In the genomic region with DNA sequence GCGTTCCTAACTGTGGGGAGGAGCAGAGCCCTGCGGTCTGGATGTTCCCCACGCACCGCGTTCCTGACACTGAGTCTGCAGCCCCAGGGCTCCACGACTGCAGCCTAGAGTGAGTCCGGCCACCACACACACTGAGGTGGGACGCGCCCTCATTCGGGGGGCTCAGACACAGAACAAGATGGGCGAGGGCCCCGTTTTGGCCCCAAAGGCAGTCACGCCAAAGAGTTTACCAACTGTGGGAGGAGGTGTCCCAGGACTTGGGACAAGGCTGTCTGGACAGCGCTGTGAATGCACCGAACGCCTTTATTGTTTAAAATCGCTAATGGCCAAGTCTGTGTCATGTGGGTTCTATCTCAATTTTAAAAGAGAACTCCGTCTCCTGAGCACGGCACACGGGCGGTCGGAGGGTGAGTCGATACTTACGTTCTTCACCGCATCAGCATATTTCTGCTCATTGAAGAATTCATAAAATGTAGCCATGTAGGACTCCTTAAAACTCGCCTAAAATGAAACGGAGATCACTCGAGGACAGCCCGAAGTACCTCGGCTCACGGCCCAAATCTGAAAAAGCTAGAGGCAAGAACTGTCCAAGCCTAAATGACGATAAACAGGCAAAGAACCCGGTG, we compare ENCODE assay signal across 18 cellular contexts. TPM values are rescaled to one million over a fixed set of nuclear protein-coding genes. Genes with fewer than 3 reads are reported as not detected.
A peak's percentile ranks its signal among the peaks of the same experiment; 100 is the strongest.
DNase-seq lines count a peak whose midpoint lies in the region; ATAC-seq and TF ChIP-seq lines count a peak whose summit lies in the region.
"Had no signal": no experiment of that assay in that cellular context is flagged by ENCODE, and none has a peak within 500 bp of the region (broad histone marks: within the 10 kb centered on the region; RNA-seq: fewer than 3 reads in every experiment).

No MANE protein-coding gene starts in this region.

- no peaks in the 10 kb centered on the region for H3K9me3 Mint-ChIP-seq in activated naive CD4-positive, alpha-beta T cell treated with anti-CD3 and anti-CD28 coated beads, Interleukin-2, amount 10 ng/mL, durations not matched to agents 7 days and 5 days
- H3K9me3 Mint-ChIP-seq in H9 (no peaks in the 10 kb centered on the region), endothelial cell (ENCODE audit: unreplicated experiment) (no peaks in the 10 kb centered on the region)
- peaks cover 0 to 6% (median 0%) of the 10 kb centered on the region in 9 donors for H3K9me3 Mint-ChIP-seq in naive thymus-derived CD8-positive, alpha-beta T cell
- H3K9me3 Mint-ChIP-seq: GM23338 had no signal

- H3K27me3 Mint-ChIP-seq in activated naive CD4-positive, alpha-beta T cell treated with anti-CD3 and anti-CD28 coated beads, Interleukin-2, amount 10 ng/mL, durations not matched to agents 7 days and 5 days, result no peaks in the 10 kb centered on the region
- H3K27me3 Mint-ChIP-seq in H9 (ENCODE audit: low read depth), result no peaks in the 10 kb centered on the region
- peaks cover 7% of the 10 kb centered on the region for H3K27me3 Mint-ChIP-seq in endothelial cell (ENCODE audit: unreplicated experiment)
- no peaks in the 10 kb centered on the region for H3K27me3 Mint-ChIP-seq in naive thymus-derived CD8-positive, alpha-beta T cell

- H3K4me1 ChIP-seq in H9 (ENCODE audit: insufficient read depth, low read length) (no peaks in the 10 kb centered on the region), breast epithelium (no peaks in the 10 kb centered on the region)

- no peak overlapping the region for H3K4ac ChIP-seq in H9 (ENCODE audit: low read depth, low read length)

- H3K4me3 ChIP-seq in breast epithelium (no peak overlapping the region), brain microvascular endothelial cell (ENCODE audit: low read depth, low read length) (no peak overlapping the region)
- H3K4me3 ChIP-seq: GM23338, PC-9 had no signal

- no peak overlapping the region for H2AK5ac ChIP-seq in H9 (ENCODE audit: insufficient read length, low read length)

- no peak overlapping the region for H3K14ac ChIP-seq in H9 (ENCODE audit: insufficient read depth, low read length)

- H3T11ph ChIP-seq in H9 (ENCODE audit: low read length), result no peak overlapping the region

- no peak overlapping the region for H3K23ac ChIP-seq in H9 (ENCODE audit: insufficient read length, low read depth, low read length)

- H3K9ac ChIP-seq in H9 (ENCODE audit: extremely low read depth, insufficient read length, low read length), result no peak overlapping the region

- H3K36me3 ChIP-seq in breast epithelium, result no peaks in the 10 kb centered on the region
- H3K36me3 ChIP-seq in brain microvascular endothelial cell (replicated peaks), result peaks cover 45% of the 10 kb centered on the region

- intact Hi-C loops in breast epithelium (cut with DNase I; ENCODE audit: low total_unique reads), result no loop called here

- no peaks in the 10 kb centered on the region for H3K79me2 ChIP-seq in H9 (ENCODE audit: insufficient read depth, low read length)

- TF ChIP-seq POLR2A in breast epithelium (IDR thresholded peaks at IDR 0.05), result no peak

- WGBS in H9 (ENCODE audit: extremely low coverage, insufficient read length, low lambda C conversion rate), result no CpG with 5 or more reads among the region's 33 CpGs

- no peaks in the 10 kb centered on the region for H3K27me3 ChIP-seq in H9 (ENCODE audit: insufficient read depth, low read length)
- no peaks in the 10 kb centered on the region for H3K27me3 ChIP-seq in breast epithelium
- no peaks in the 10 kb centered on the region for H3K27me3 ChIP-seq in brain microvascular endothelial cell (replicated peaks)

- H2BK12ac ChIP-seq in H9 (ENCODE audit: insufficient read length, low read depth, low read length), result no peak overlapping the region

- no peak overlapping the region for H2BK120ac ChIP-seq in H9 (ENCODE audit: low read depth, low read length, poor library complexity, severe bottlenecking)

- CTCF ChIA-PET in activated naive CD4-positive, alpha-beta T cell treated with anti-CD3 and anti-CD28 coated beads, Interleukin-2, amount 10 ng/mL, durations not matched to agents 7 days and 5 days (lab: Charles Lee), result no interaction called here

- POLR2A ChIA-PET in naive thymus-derived CD8-positive, alpha-beta T cell (lab: Charles Lee), result no interaction called here

- no peak overlapping the region for H2BK20ac ChIP-seq in H9 (ENCODE audit: low read depth, low read length, poor library complexity, severe bottlenecking)

- no peaks in the 10 kb centered on the region for H3K23me2 ChIP-seq in H9 (ENCODE audit: insufficient read length, low read depth, low read length, poor library complexity, severe bottlenecking)

- no peak overlapping the region for H2AFZ ChIP-seq in H9 (ENCODE audit: low read length)
- H2AFZ ChIP-seq: GM23338, PC-9 had no signal

- H3K27ac Mint-ChIP-seq in activated naive CD4-positive, alpha-beta T cell treated with anti-CD3 and anti-CD28 coated beads, Interleukin-2, amount 10 ng/mL, durations not matched to agents 7 days and 5 days, result peak overlapping the region; percentile 78
- H3K27ac Mint-ChIP-seq in H9, result peak overlapping the region in 2 of 3 experiments; percentile 52 to 53; a peak in 2 of 7 replicates
- H3K27ac Mint-ChIP-seq in endothelial cell (ENCODE audit: unreplicated experiment), result peak overlapping the region; percentile 48
- H3K27ac Mint-ChIP-seq in naive thymus-derived CD8-positive, alpha-beta T cell, result peak overlapping the region in 6 of 10 donors; percentile 10 to 73 (median 38)
- H3K27ac Mint-ChIP-seq: GM23338 had no signal

- no peaks in the 10 kb centered on the region for H3K79me1 ChIP-seq in H9 (ENCODE audit: insufficient read depth, low read depth, low read length, poor library complexity, severe bottlenecking)

- no peak overlapping the region for H3K18ac ChIP-seq in H9 (ENCODE audit: insufficient read length, low read depth, low read length)

- H3K36me3 Mint-ChIP-seq in activated naive CD4-positive, alpha-beta T cell treated with anti-CD3 and anti-CD28 coated beads, Interleukin-2, amount 10 ng/mL, durations not matched to agents 7 days and 5 days, result peaks cover 29% of the 10 kb centered on the region
- H3K36me3 Mint-ChIP-seq in H9 (ENCODE audit: insufficient read depth in 1 of 3, low read depth in 3 of 3) (peaks cover 8 to 10% (median 10%) of the 10 kb centered on the region in 3 experiments), endothelial cell (ENCODE audit: low read depth, unreplicated experiment) (peaks cover 17% of the 10 kb centered on the region)
- peaks cover 6 to 32% (median 14%) of the 10 kb centered on the region in 3 donors for H3K36me3 Mint-ChIP-seq in naive thymus-derived CD8-positive, alpha-beta T cell

- TF ChIP-seq CTCF in H9 (conservative IDR thresholded peaks at IDR 0.05), result no peak
- TF ChIP-seq CTCF in endothelial cell (IDR thresholded peaks at IDR 0.05; ENCODE audit: unreplicated experiment), result no peak
- TF ChIP-seq CTCF in breast epithelium (IDR thresholded peaks at IDR 0.05), result no peak
- no peak for TF ChIP-seq CTCF in brain microvascular endothelial cell (IDR thresholded peaks at IDR 0.05; ENCODE audit: low read depth, low read length, missing control alignments)

- peaks cover 8% of the 10 kb centered on the region for H3K4me1 Mint-ChIP-seq in activated naive CD4-positive, alpha-beta T cell treated with anti-CD3 and anti-CD28 coated beads, Interleukin-2, amount 10 ng/mL, durations not matched to agents 7 days and 5 days
- H3K4me1 Mint-ChIP-seq in H9 (no peaks in the 10 kb centered on the region), endothelial cell (ENCODE audit: unreplicated experiment) (no peaks in the 10 kb centered on the region)
- peaks cover 3 to 16% (median 7%) of the 10 kb centered on the region in 4 donors for H3K4me1 Mint-ChIP-seq in naive thymus-derived CD8-positive, alpha-beta T cell
- H3K4me1 Mint-ChIP-seq: GM23338 had no signal

- no peaks in the 10 kb centered on the region for H4K20me1 ChIP-seq in H9 (ENCODE audit: control insufficient read depth, insufficient read depth, insufficient read length)

- DNase-seq in activated naive CD4-positive, alpha-beta T cell treated with anti-CD3 and anti-CD28 coated beads, Interleukin-2, amount 10 ng/mL, durations not matched to agents 7 days and 5 days, result no peak
- no peak for DNase-seq in activated naive CD4-positive, alpha-beta T cell (lab: John Stamatoyannopoulos, UW)
- DNase-seq in H9, result no peak
- DNase-seq in endothelial cell (ENCODE audit: low spot score), result no peak
- peak in 1 of 10 donors; percentile 59 for DNase-seq in naive thymus-derived CD8-positive, alpha-beta T cell
- no peak for DNase-seq in breast epithelium (ENCODE audit: low spot score in 2 of 2)
- DNase-seq in brain microvascular endothelial cell, result no peak
- DNase-seq in NCI-H1436 treated with DMSO at 0.1 percent for 48 hours (lab: John Stamatoyannopoulos, UW), result no peak
- DNase-seq: DMS79 treated with DMSO at 0.1 percent for 48 hours, MM.1S, NCI-H1105, NCI-H187 treated with DMSO at 0.1 percent for 48 hours, NCI-H2171, NCI-H446 treated with DMSO at 0.1 percent for 48 hours, NCI-H748 treated with DMSO at 0.1 percent for 48 hours, PC-9 had no signal

- H3K27ac ChIP-seq in H9 (ENCODE audit: insufficient read length, low read depth, low read length), result no peak overlapping the region
- no peak overlapping the region for H3K27ac ChIP-seq in breast epithelium
- no peak overlapping the region for H3K27ac ChIP-seq in brain microvascular endothelial cell
- H3K27ac ChIP-seq: HL-60, PC-9 had no signal

- ATAC-seq in naive thymus-derived CD8-positive, alpha-beta T cell, result no peak
- ATAC-seq: GM23338 had no signal

- no peaks in the 10 kb centered on the region for H3K9me3 ChIP-seq in H9 (ENCODE audit: control insufficient read depth, low read depth, low read length)
- no peaks in the 10 kb centered on the region for H3K9me3 ChIP-seq in breast epithelium

- no peak overlapping the region for H4K5ac ChIP-seq in H9 (ENCODE audit: insufficient read length, low read depth, low read length)

- H4K8ac ChIP-seq in H9 (replicated peaks; ENCODE audit: insufficient read length, low read depth, low read length), result no peak overlapping the region

- no peak overlapping the region for H2BK15ac ChIP-seq in H9 (ENCODE audit: low read depth, low read length)

- H4K91ac ChIP-seq in H9 (ENCODE audit: insufficient read length, low read depth, low read length), result no peak overlapping the region

- no peak overlapping the region for H3K4me3 Mint-ChIP-seq in activated naive CD4-positive, alpha-beta T cell treated with anti-CD3 and anti-CD28 coated beads, Interleukin-2, amount 10 ng/mL, durations not matched to agents 7 days and 5 days
- H3K4me3 Mint-ChIP-seq in H9 (no peak overlapping the region), endothelial cell (ENCODE audit: unreplicated experiment) (peak overlapping the region; percentile 62)
- H3K4me3 Mint-ChIP-seq in naive thymus-derived CD8-positive, alpha-beta T cell, result peak overlapping the region in 1 of 10 donors; percentile 39
- H3K4me3 Mint-ChIP-seq: GM23338 had no signal

- in situ Hi-C loops in brain microvascular endothelial cell (cut with HindIII; ENCODE audit: low pct_ligation_motif_present, low sequenced_read_pairs), result no loop called here

- no peak overlapping the region for H3K4me2 ChIP-seq in H9 (ENCODE audit: insufficient read depth, insufficient read length, low read length)
- H3K4me2 ChIP-seq: GM23338, PC-9 had no signal

- no peak overlapping the region for H3K56ac ChIP-seq in H9 (ENCODE audit: insufficient read length, low read depth, low read length)

- no peak overlapping the region for H2BK5ac ChIP-seq in H9 (ENCODE audit: insufficient read length, low read length)

RNA-seq across cellular contexts. Expression of a gene that starts 35.2 kb away (rescaled TPM):
- 0.15 and 0.55 TPM in 2 replicates for total RNA-seq in H9 (2021)
- total RNA-seq in endothelial cell (ENCODE audit: unreplicated experiment), result 1.5 TPM
- 10 to 100 TPM; 15.6 to 16.2 TPM for total RNA-seq in naive thymus-derived CD8-positive, alpha-beta T cell
- polyA plus RNA-seq in naive thymus-derived CD8-positive, alpha-beta T cell, result 1 to 10 TPM in 1 of 3 donors, under 1 TPM in 2; 0.43 to 1.8 (median 0.67) TPM
- total RNA-seq in breast epithelium, result under 1 TPM; 0.16 to 0.73 (median 0.66) TPM
